In genomic region chr2:231514951-231515297, GRCh38 we compare ENCODE assay signal across 8 cellular contexts. TPM values are rescaled to one million over a fixed set of nuclear protein-coding genes. Genes with fewer than 3 reads are reported as not detected.
DNase-seq lines count a peak whose midpoint lies in the region; ATAC-seq, FAIRE-seq and TF ChIP-seq lines count a peak whose summit lies in the region.

No MANE protein-coding gene starts in this region.

- CTCF ChIA-PET in activated CD4-positive, alpha-beta T cell treated with anti-CD3 and anti-CD28 coated beads, Interleukin-2, amount 10 ng/mL, durations not matched to agents 7 days and 5 days (lab: Charles Lee): interaction anchor here (0.6 to 1.6 kb wide), 5 partner anchors 10 to 192 kb away, joined by 3 to 4 read pairs (median 3); partner anchors contain the start of gene NCL

- H3K36me3 Mint-ChIP-seq in activated CD4-positive, alpha-beta T cell treated with anti-CD3 and anti-CD28 coated beads, Interleukin-2, amount 10 ng/mL, durations not matched to agents 7 days and 5 days (ENCODE audit: low read depth): no peaks in the 10 kb centered on the region
- no peaks in the 10 kb centered on the region for H3K36me3 Mint-ChIP-seq in activated naive CD8-positive, alpha-beta T cell

- peaks cover 28% of the 10 kb centered on the region for H3K4me1 Mint-ChIP-seq in activated CD4-positive, alpha-beta T cell treated with anti-CD3 and anti-CD28 coated beads, Interleukin-2, amount 10 ng/mL, durations not matched to agents 7 days and 5 days
- peaks cover 20% of the 10 kb centered on the region for H3K4me1 Mint-ChIP-seq in activated naive CD8-positive, alpha-beta T cell (ENCODE audit: low read depth)

- H3K9me3 Mint-ChIP-seq in activated CD4-positive, alpha-beta T cell treated with anti-CD3 and anti-CD28 coated beads, Interleukin-2, amount 10 ng/mL, durations not matched to agents 7 days and 5 days: no peaks in the 10 kb centered on the region
- H3K9me3 Mint-ChIP-seq in activated naive CD8-positive, alpha-beta T cell (ENCODE audit: low read depth): no peaks in the 10 kb centered on the region

- H3K4me3 Mint-ChIP-seq in activated CD4-positive, alpha-beta T cell treated with anti-CD3 and anti-CD28 coated beads, Interleukin-2, amount 10 ng/mL, durations not matched to agents 7 days and 5 days: peak overlapping the region; percentile 86
- peak overlapping the region; percentile 91 for H3K4me3 Mint-ChIP-seq in activated naive CD8-positive, alpha-beta T cell

- no peaks in the 10 kb centered on the region for H3K36me3 ChIP-seq in kidney epithelial cell (ENCODE audit: control insufficient read depth, insufficient read depth, low read length)
- no peaks in the 10 kb centered on the region for H3K36me3 ChIP-seq in testis (ENCODE audit: low read depth, missing control alignments)

- no peak for FAIRE-seq in HTR-8/SVneo (lab: Jason Lieb, UNC)

- 9 to 17% methylated on average over 7 of the region's 7 CpGs for WGBS in testis, 2 donors

- no peak for ATAC-seq in HG03097 (IDR thresholded peaks at IDR 0.05; ENCODE audit: low FRiP score, unreplicated experiment)

- H3K27ac Mint-ChIP-seq in activated CD4-positive, alpha-beta T cell treated with anti-CD3 and anti-CD28 coated beads, Interleukin-2, amount 10 ng/mL, durations not matched to agents 7 days and 5 days: peak overlapping the region; percentile 92
- H3K27ac Mint-ChIP-seq in activated naive CD8-positive, alpha-beta T cell: peak overlapping the region; percentile 97

- intact Hi-C loops in testis (cut with DNase I; ENCODE audit: low total_unique reads): no loop called here

- H3K27me3 Mint-ChIP-seq in activated CD4-positive, alpha-beta T cell treated with anti-CD3 and anti-CD28 coated beads, Interleukin-2, amount 10 ng/mL, durations not matched to agents 7 days and 5 days: peaks cover 5% of the 10 kb centered on the region
- H3K27me3 Mint-ChIP-seq in activated naive CD8-positive, alpha-beta T cell: no peaks in the 10 kb centered on the region

- H3K4me1 ChIP-seq in testis: no peaks in the 10 kb centered on the region

- H3K27ac ChIP-seq in testis: peak overlapping the region; percentile 84 to 92

- POLR2A ChIA-PET in activated CD4-positive, alpha-beta T cell treated with anti-CD3 and anti-CD28 coated beads, Interleukin-2, amount 10 ng/mL, durations not matched to agents 7 days and 5 days (lab: Charles Lee): interaction anchor here (0.6 kb wide), 1 partner anchor 211 kb away, joined by 3 read pairs; no protein-coding TSS in a partner anchor

- no peak for TF ChIP-seq POLR2A in testis (IDR thresholded peaks at IDR 0.05)

- H3K27me3 ChIP-seq in kidney epithelial cell (ENCODE audit: control insufficient read depth, insufficient read depth, low read length): no peaks in the 10 kb centered on the region
- no peaks in the 10 kb centered on the region for H3K27me3 ChIP-seq in testis

- H3K9me3 ChIP-seq in testis: no peaks in the 10 kb centered on the region

- TF ChIP-seq CTCF in kidney epithelial cell (IDR thresholded peaks at IDR 0.05; ENCODE audit: insufficient read depth, low read length, poor library complexity, severe bottlenecking): no peak
- TF ChIP-seq CTCF in testis (IDR thresholded peaks at IDR 0.05): no peak

- DNase-seq in activated CD4-positive, alpha-beta T cell treated with anti-CD3 and anti-CD28 coated beads, Interleukin-2, amount 10 ng/mL, durations not matched to agents 7 days and 5 days: no peak
- DNase-seq in activated CD4-positive, alpha-beta T cell treated with anti-CD3 and anti-CD28 coated beads for 4 hours: no peak
- no peak for DNase-seq in kidney epithelial cell (ENCODE audit: low read depth)
- no peak for DNase-seq in testis
- DNase-seq in HTR-8/SVneo (ENCODE audit: insufficient read length, low spot score): no peak
- no peak for DNase-seq in islet precursor cell

- H3K4me3 ChIP-seq in kidney epithelial cell (ENCODE audit: low read depth, low read length) (peak overlapping the region; percentile 55), testis (peak overlapping the region; percentile 76 to 79)

RNA-seq across cellular contexts. Expression of gene NMUR1, which starts 15.3 kb away (rescaled TPM):
- under 1 TPM; 0.47 to 0.60 TPM for total RNA-seq in activated CD4-positive, alpha-beta T cell treated with anti-CD3 and anti-CD28 coated beads, Interleukin-2, amount 10 ng/mL, durations not matched to agents 7 days and 5 days
- total RNA-seq in kidney epithelial cell: not detected in 2 replicates
- 1 to 10 TPM; 3.2 to 3.7 TPM for total RNA-seq in testis
- 2.7 TPM for polyA plus RNA-seq in testis (ENCODE audit: insufficient read depth, low read depth, low replicate concordance)

RNA-seq across cellular contexts. Expression of gene NCL, which starts 50.6 kb away (rescaled TPM):
- total RNA-seq in activated CD4-positive, alpha-beta T cell treated with anti-CD3 and anti-CD28 coated beads, Interleukin-2, amount 10 ng/mL, durations not matched to agents 7 days and 5 days: 100 to 1,000 TPM; 542 to 599 TPM
- 122 and 160 TPM in 2 replicates for total RNA-seq in kidney epithelial cell
- total RNA-seq in testis: 100 to 1,000 TPM; 207 to 224 TPM
- polyA plus RNA-seq in testis (ENCODE audit: insufficient read depth, low read depth, low replicate concordance): 293 TPM
